ENCODE assay signal across 11 cellular contexts in the genomic region with DNA sequence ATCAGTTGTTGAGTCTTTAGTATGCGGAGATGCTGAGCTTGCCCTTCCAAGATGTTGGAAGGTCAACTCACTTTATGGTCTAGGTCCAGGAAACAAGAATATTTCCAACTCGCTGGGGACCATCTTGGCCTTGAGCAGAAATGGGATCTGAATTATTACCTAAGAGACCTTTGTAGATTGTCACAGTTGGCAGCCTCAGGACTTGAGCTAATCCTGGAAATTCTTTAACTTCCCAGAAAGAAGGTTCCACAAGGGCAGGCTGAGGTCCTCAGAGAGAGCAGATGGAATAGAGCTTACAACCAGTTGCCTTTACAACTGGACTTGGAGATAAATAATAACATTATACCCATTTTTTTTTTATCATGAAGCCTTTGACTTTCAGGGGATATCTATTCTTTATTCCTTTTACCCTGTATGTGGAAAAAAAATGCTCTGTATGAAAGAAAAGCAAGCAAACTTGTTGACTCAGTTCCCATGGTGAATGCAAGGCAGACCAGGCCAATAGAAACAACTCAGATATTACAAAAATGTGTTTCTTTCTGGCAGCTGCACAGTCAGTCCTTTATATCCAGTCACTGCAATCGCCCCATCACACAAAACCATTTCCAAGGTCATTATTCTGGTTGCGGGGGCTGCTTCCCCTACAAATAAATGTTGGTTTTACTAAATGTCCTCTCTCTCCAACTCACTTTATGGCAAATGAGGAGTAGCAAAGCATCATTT.
A peak's percentile ranks its signal among the peaks of the same experiment; 100 is the strongest.
DNase-seq lines count a peak whose midpoint lies in the region; ATAC-seq and TF ChIP-seq lines count a peak whose summit lies in the region.
"Had no signal": no experiment of that assay in that cellular context is flagged by ENCODE, and none has a peak within 500 bp of the region (broad histone marks: within the 10 kb centered on the region; RNA-seq: fewer than 3 reads in every experiment).

No MANE protein-coding gene starts in this region.

- H3K4me3 Mint-ChIP-seq in brain: peak overlapping the region in 1 of 5 experiments; percentile 46
- no peak overlapping the region for H3K4me3 Mint-ChIP-seq in Calu3 (ENCODE audit: low read depth, unreplicated experiment)
- H3K4me3 Mint-ChIP-seq: type B pancreatic cell had no signal

- DNase-seq in AG08395 (ENCODE audit: low spot score) (peak; percentile 58), left cardiac atrium (no peak), sciatic nerve (ENCODE audit: low spot score) (no peak), Calu3 (no peak), SW 1271 (lab: John Stamatoyannopoulos, UW) (no peak), cerebellar nuclear complex (lab: John Stamatoyannopoulos, UW) (no peak)
- DNase-seq: NCI-H2029, T-helper 2 cell had no signal

- peaks cover 82% of the 10 kb centered on the region for H3K4me1 Mint-ChIP-seq in brain
- H3K4me1 Mint-ChIP-seq in Calu3 (ENCODE audit: low read depth, unreplicated experiment): no peaks in the 10 kb centered on the region

- H3K27me3 Mint-ChIP-seq in brain (peaks cover 3% of the 10 kb centered on the region), Calu3 (ENCODE audit: unreplicated experiment) (no peaks in the 10 kb centered on the region)
- H3K27me3 Mint-ChIP-seq: type B pancreatic cell had no signal

- H3K27ac Mint-ChIP-seq in brain (peak overlapping the region in 4 of 5 experiments; percentile 80 to 99 (median 92)), Calu3 (ENCODE audit: unreplicated experiment) (no peak overlapping the region)

- peak; percentile 62 to 83 for ATAC-seq in left cardiac atrium
- ATAC-seq in sciatic nerve: peak; percentile 90
- no peak for ATAC-seq in GM19463 (IDR thresholded peaks at IDR 0.05; ENCODE audit: unreplicated experiment)

- H3K36me3 Mint-ChIP-seq in brain (no peaks in the 10 kb centered on the region), Calu3 (ENCODE audit: insufficient read depth, unreplicated experiment) (no peaks in the 10 kb centered on the region)

- no TSS peak for BruUV-seq in Calu3 (replicated peaks; lab: Mats Ljungman, UMichigan)

- peaks cover 0 to 7% (median 0%) of the 10 kb centered on the region in 5 experiments for H3K9me3 Mint-ChIP-seq in brain
- no peaks in the 10 kb centered on the region for H3K9me3 Mint-ChIP-seq in Calu3 (ENCODE audit: low read depth, unreplicated experiment)

- TF ChIP-seq CTCF in brain (conservative IDR thresholded peaks at IDR 0.05) (no peak), Calu3 (IDR thresholded peaks at IDR 0.05; ENCODE audit: unreplicated experiment) (no peak)

- CTCF ChIA-PET in Calu3 (lab: Charles Lee): interaction anchor here (1.3 kb wide), 1 partner anchor 17 kb away, joined by 3 read pairs; no protein-coding TSS in a partner anchor

- intact Hi-C loops in left cardiac atrium (cut with DNase I) (no loop called here), sciatic nerve (cut with DNase I) (no loop called here), Calu3 (cut with micrococcal nuclease; ENCODE audit: unreplicated experiment) (no loop called here)
